1 cellular context compared by ENCODE assay signal in the genomic region with DNA sequence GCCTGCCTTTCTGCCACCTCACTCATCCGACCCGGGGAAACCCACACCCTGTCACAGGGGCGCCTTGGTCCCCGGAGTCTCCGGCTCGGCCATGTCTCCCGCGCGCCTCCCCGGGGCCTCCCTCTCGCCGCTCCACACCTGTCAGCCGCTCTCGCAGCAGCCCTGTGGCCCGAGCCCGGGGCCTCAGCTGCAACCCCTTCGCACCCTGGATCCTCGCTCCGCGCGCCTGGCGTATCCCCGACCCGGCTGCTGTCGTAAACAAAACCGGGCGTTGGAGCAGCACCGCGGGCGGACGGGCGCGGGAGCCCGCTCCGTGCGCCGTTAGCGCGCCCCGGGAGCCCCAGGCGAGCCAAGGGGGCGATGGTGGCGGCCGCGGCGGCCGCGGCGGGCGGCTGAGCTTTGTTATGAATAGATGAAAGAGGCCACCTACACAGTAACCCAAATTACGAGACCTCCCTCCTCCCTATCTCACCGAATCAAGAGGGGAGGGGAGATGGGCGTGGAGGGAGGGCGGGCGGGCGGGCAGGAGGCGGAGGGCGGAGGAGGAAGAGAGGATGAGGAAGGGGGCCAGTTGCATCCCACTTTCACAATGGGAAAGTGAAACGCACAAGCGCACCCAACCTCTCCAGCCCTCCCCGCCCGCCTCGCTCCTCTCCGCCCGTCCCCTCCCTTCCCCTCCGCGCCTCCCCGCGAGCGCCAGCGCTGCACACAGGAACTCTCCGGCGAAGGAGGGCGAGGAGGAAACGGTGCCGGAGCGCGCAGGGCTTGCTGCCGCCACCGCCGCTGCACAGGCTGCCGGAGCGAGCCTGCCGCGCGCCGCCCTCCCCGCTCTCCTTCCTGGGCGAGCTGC.
TF ChIP-seq lines count a peak whose summit lies in the region.

A gene (plus strand): TSS at position 587 of the 850 bp plus-strand sequence. CDS start 395 bp downstream, outside the sequence.

TF ChIP-seq in GM12878, 131 proteins besides CTCF, POLR2A, EP300 and RAD21 (continued from another document):
- TF ChIP-seq, protein P1, sequence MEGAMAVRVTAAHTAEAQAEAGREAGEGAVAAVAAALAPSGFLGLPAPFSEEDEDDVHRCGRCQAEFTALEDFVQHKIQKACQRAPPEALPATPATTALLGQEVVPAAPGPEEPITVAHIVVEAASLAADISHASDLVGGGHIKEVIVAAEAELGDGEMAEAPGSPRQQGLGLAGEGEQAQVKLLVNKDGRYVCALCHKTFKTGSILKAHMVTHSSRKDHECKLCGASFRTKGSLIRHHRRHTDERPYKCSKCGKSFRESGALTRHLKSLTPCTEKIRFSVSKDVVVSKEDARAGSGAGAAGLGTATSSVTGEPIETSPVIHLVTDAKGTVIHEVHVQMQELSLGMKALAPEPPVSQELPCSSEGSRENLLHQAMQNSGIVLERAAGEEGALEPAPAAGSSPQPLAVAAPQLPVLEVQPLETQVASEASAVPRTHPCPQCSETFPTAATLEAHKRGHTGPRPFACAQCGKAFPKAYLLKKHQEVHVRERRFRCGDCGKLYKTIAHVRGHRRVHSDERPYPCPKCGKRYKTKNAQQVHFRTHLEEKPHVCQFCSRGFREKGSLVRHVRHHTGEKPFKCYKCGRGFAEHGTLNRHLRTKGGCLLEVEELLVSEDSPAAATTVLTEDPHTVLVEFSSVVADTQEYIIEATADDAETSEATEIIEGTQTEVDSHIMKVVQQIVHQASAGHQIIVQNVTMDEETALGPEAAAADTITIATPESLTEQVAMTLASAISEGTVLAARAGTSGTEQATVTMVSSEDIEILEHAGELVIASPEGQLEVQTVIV (IDR thresholded peaks at IDR 0.05; ENCODE audit: borderline replicate concordance, partially characterized antibody), result no peak
- TF ChIP-seq DPF2 (IDR thresholded peaks at IDR 0.05) (no peak; the same call in none of the 2 replicates), CREB1 (IDR thresholded peaks at IDR 0.05; ENCODE audit: low read depth) (peak; percentile 40; the same call in 1 of the 2 replicates), ZNF384 (IDR thresholded peaks at IDR 0.05; ENCODE audit: borderline replicate concordance, low read depth, low read length) (no peak), CREM (IDR thresholded peaks at IDR 0.05; ENCODE audit: low read depth) (peak; percentile 33; the same call in 1 of the 2 replicates), WRNIP1 (IDR thresholded peaks at IDR 0.05; ENCODE audit: borderline replicate concordance, low read depth, low read length) (no peak), SMAD5 (IDR thresholded peaks at IDR 0.05; ENCODE audit: low read depth) (no peak), JUNB (IDR thresholded peaks at IDR 0.05) (no peak), SPI1 (IDR thresholded peaks at IDR 0.05; ENCODE audit: borderline replicate concordance, insufficient read depth, low read depth, low read length) (no peak), BCL11A (IDR thresholded peaks at IDR 0.05; ENCODE audit: low read depth, low read length) (no peak), KAT2A (conservative IDR thresholded peaks at IDR 0.05; ENCODE audit: control insufficient read depth, low read depth, low read length) (no peak), MEF2B (IDR thresholded peaks at IDR 0.05; ENCODE audit: partially characterized antibody, poor library complexity, severe bottlenecking) (no peak), POU2F2 (IDR thresholded peaks at IDR 0.05; ENCODE audit: borderline replicate concordance, low read depth, low read length) (0 out of 3 replicates have a peak, but pooled peaks have one; percentile 14), ESRRA (IDR thresholded peaks at IDR 0.05; ENCODE audit: low read length) (no peak), YY1 (IDR thresholded peaks at IDR 0.05; ENCODE audit: low read depth, low read length) (peak; percentile 84), KLF5 (IDR thresholded peaks at IDR 0.05; ENCODE audit: partially characterized antibody) (no peak), TCF7 (IDR thresholded peaks at IDR 0.05; ENCODE audit: borderline replicate concordance) (no peak), EGR1 (IDR thresholded peaks at IDR 0.05; ENCODE audit: borderline replicate concordance in 1 of 2, low read depth in 2 of 2, low read length in 2 of 2) (peak in 1 of 2 experiments; percentile 7; a peak in 1 of 3 replicates), SP1 (IDR thresholded peaks at IDR 0.05; ENCODE audit: low read depth, low read length) (no peak), IKZF2 (IDR thresholded peaks at IDR 0.05) (no peak), TARDBP (IDR thresholded peaks at IDR 0.05; ENCODE audit: borderline replicate concordance) (no peak; the same call in 1 of the 2 replicates), RELA (IDR thresholded peaks at IDR 0.05; ENCODE audit: borderline replicate concordance, partially characterized antibody) (no peak), SREBF1 (IDR thresholded peaks at IDR 0.05; ENCODE audit: low read length) (no peak), ZSCAN29 (IDR thresholded peaks at IDR 0.05) (no peak), ZNF24 (IDR thresholded peaks at IDR 0.05) (no peak), SMAD1 (IDR thresholded peaks at IDR 0.05; ENCODE audit: low read depth, partially characterized antibody) (no peak), ZBED1 (IDR thresholded peaks at IDR 0.05; ENCODE audit: borderline replicate concordance) (no peak), ZNF622 (IDR thresholded peaks at IDR 0.05) (no peak), LARP7 (IDR thresholded peaks at IDR 0.05) (peak; percentile 72), RB1 (IDR thresholded peaks at IDR 0.05; ENCODE audit: borderline replicate concordance) (peak; percentile 94; the same call in 1 of the 2 replicates), ZNF217 (IDR thresholded peaks at IDR 0.05) (no peak), GATAD2B (conservative IDR thresholded peaks at IDR 0.05; ENCODE audit: low read depth) (peak; percentile 70; the same call in 1 of the 2 replicates), MXI1 (IDR thresholded peaks at IDR 0.05; ENCODE audit: low read depth, low read length) (no peak), ASH2L (IDR thresholded peaks at IDR 0.05; ENCODE audit: borderline replicate concordance, low read depth) (peak; percentile 35; the same call in 1 of the 2 replicates), TAF1 (IDR thresholded peaks at IDR 0.05; ENCODE audit: borderline replicate concordance, low read depth, low read length) (no peak), PAX5 (IDR thresholded peaks at IDR 0.05; ENCODE audit: borderline replicate concordance, low read depth, low read length) (no peak), PAX8 (IDR thresholded peaks at IDR 0.05) (no peak), TCF3 (IDR thresholded peaks at IDR 0.05; ENCODE audit: borderline replicate concordance, insufficient read depth, low read depth, low read length) (0 out of 2 replicates have a peak, but pooled peaks have one; percentile 70), BHLHE40 (IDR thresholded peaks at IDR 0.05; ENCODE audit: borderline replicate concordance in 1 of 2, low read depth in 2 of 2, low read length in 1 of 2) (peak in 1 of 2 experiments; percentile 46; a peak in 2 of 4 replicates), MYB (IDR thresholded peaks at IDR 0.05; ENCODE audit: borderline replicate concordance, low read depth, low read length) (no peak)
- TF ChIP-seq, protein P2, sequence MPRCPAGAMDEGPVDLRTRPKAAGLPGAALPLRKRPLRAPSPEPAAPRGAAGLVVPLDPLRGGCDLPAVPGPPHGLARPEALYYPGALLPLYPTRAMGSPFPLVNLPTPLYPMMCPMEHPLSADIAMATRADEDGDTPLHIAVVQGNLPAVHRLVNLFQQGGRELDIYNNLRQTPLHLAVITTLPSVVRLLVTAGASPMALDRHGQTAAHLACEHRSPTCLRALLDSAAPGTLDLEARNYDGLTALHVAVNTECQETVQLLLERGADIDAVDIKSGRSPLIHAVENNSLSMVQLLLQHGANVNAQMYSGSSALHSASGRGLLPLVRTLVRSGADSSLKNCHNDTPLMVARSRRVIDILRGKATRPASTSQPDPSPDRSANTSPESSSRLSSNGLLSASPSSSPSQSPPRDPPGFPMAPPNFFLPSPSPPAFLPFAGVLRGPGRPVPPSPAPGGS (IDR thresholded peaks at IDR 0.05; ENCODE audit: borderline replicate concordance, insufficient read depth, low read depth, low read length, poor library complexity, severe bottlenecking), result no peak
- TF ChIP-seq, protein P3, sequence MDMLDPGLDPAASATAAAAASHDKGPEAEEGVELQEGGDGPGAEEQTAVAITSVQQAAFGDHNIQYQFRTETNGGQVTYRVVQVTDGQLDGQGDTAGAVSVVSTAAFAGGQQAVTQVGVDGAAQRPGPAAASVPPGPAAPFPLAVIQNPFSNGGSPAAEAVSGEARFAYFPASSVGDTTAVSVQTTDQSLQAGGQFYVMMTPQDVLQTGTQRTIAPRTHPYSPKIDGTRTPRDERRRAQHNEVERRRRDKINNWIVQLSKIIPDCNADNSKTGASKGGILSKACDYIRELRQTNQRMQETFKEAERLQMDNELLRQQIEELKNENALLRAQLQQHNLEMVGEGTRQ (IDR thresholded peaks at IDR 0.05; ENCODE audit: borderline replicate concordance, low read depth, low read length), result no peak
- TF ChIP-seq, protein P4, sequence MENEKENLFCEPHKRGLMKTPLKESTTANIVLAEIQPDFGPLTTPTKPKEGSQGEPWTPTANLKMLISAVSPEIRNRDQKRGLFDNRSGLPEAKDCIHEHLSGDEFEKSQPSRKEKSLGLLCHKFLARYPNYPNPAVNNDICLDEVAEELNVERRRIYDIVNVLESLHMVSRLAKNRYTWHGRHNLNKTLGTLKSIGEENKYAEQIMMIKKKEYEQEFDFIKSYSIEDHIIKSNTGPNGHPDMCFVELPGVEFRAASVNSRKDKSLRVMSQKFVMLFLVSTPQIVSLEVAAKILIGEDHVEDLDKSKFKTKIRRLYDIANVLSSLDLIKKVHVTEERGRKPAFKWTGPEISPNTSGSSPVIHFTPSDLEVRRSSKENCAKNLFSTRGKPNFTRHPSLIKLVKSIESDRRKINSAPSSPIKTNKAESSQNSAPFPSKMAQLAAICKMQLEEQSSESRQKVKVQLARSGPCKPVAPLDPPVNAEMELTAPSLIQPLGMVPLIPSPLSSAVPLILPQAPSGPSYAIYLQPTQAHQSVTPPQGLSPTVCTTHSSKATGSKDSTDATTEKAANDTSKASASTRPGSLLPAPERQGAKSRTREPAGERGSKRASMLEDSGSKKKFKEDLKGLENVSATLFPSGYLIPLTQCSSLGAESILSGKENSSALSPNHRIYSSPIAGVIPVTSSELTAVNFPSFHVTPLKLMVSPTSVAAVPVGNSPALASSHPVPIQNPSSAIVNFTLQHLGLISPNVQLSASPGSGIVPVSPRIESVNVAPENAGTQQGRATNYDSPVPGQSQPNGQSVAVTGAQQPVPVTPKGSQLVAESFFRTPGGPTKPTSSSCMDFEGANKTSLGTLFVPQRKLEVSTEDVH (IDR thresholded peaks at IDR 0.05; ENCODE audit: low read depth, partially characterized antibody), result no peak
- TF ChIP-seq, protein P5, sequence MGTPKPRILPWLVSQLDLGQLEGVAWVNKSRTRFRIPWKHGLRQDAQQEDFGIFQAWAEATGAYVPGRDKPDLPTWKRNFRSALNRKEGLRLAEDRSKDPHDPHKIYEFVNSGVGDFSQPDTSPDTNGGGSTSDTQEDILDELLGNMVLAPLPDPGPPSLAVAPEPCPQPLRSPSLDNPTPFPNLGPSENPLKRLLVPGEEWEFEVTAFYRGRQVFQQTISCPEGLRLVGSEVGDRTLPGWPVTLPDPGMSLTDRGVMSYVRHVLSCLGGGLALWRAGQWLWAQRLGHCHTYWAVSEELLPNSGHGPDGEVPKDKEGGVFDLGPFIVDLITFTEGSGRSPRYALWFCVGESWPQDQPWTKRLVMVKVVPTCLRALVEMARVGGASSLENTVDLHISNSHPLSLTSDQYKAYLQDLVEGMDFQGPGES (IDR thresholded peaks at IDR 0.05), result no peak
- TF ChIP-seq, protein P6, sequence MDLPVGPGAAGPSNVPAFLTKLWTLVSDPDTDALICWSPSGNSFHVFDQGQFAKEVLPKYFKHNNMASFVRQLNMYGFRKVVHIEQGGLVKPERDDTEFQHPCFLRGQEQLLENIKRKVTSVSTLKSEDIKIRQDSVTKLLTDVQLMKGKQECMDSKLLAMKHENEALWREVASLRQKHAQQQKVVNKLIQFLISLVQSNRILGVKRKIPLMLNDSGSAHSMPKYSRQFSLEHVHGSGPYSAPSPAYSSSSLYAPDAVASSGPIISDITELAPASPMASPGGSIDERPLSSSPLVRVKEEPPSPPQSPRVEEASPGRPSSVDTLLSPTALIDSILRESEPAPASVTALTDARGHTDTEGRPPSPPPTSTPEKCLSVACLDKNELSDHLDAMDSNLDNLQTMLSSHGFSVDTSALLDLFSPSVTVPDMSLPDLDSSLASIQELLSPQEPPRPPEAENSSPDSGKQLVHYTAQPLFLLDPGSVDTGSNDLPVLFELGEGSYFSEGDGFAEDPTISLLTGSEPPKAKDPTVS (IDR thresholded peaks at IDR 0.05; ENCODE audit: low read depth, low read length), result no peak
- TF ChIP-seq, protein P7, sequence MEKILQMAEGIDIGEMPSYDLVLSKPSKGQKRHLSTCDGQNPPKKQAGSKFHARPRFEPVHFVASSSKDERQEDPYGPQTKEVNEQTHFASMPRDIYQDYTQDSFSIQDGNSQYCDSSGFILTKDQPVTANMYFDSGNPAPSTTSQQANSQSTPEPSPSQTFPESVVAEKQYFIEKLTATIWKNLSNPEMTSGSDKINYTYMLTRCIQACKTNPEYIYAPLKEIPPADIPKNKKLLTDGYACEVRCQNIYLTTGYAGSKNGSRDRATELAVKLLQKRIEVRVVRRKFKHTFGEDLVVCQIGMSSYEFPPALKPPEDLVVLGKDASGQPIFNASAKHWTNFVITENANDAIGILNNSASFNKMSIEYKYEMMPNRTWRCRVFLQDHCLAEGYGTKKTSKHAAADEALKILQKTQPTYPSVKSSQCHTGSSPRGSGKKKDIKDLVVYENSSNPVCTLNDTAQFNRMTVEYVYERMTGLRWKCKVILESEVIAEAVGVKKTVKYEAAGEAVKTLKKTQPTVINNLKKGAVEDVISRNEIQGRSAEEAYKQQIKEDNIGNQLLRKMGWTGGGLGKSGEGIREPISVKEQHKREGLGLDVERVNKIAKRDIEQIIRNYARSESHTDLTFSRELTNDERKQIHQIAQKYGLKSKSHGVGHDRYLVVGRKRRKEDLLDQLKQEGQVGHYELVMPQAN (conservative IDR thresholded peaks at IDR 0.05), result peak; percentile 75
- TF ChIP-seq, protein P8, sequence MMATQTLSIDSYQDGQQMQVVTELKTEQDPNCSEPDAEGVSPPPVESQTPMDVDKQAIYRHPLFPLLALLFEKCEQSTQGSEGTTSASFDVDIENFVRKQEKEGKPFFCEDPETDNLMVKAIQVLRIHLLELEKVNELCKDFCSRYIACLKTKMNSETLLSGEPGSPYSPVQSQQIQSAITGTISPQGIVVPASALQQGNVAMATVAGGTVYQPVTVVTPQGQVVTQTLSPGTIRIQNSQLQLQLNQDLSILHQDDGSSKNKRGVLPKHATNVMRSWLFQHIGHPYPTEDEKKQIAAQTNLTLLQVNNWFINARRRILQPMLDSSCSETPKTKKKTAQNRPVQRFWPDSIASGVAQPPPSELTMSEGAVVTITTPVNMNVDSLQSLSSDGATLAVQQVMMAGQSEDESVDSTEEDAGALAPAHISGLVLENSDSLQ (IDR thresholded peaks at IDR 0.05), result peak; percentile 24; the same call in 1 of the 2 replicates
